8 cellular contexts compared by ENCODE assay signal in the genomic region with DNA sequence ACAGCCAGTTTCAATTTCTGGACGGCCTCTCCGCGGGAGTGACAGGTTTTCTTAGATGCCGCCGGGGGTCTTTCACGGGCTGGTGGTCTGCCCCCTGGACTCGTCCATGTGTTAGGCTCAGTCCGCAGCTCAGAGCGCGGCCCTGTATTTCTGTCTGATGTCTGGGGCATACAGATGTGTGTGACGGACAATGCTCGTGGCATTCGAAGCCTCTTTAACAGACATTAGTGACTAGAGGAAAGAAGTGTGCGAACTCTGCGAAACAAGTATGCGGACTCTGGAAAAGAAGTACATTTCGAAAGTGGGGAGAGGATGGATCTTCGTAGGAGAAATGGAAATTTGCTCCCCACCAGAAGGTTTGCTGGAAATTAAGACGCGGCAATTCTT. TPM values are rescaled to one million over a fixed set of nuclear protein-coding genes. Genes with fewer than 3 reads are reported as not detected.
DNase-seq lines count a peak whose midpoint lies in the region; ATAC-seq, FAIRE-seq and TF ChIP-seq lines count a peak whose summit lies in the region.

No MANE protein-coding gene starts in this region.

- TF ChIP-seq CTCF in GM06990 (IDR thresholded peaks at IDR 0.05; ENCODE audit: insufficient read depth, low read length, poor library complexity, severe bottlenecking) = no peak
- no peak for TF ChIP-seq CTCF in coronary artery (IDR thresholded peaks at IDR 0.05)
- no peak for TF ChIP-seq CTCF in mesothelial cell of epicardium (IDR thresholded peaks at IDR 0.05; ENCODE audit: unreplicated experiment)

- H3K36me3 ChIP-seq in GM06990 (ENCODE audit: control insufficient read depth, insufficient read depth, low read length) = no peaks in the 10 kb centered on the region

- H3K36me3 Mint-ChIP-seq in mesothelial cell of epicardium = no peaks in the 10 kb centered on the region

- no peaks in the 10 kb centered on the region for H3K27me3 ChIP-seq in GM06990 (replicated peaks; ENCODE audit: control insufficient read depth, insufficient read depth, low read length)

- peak overlapping the region; percentile 72 to 99 for H3K27ac ChIP-seq in coronary artery

- peak; percentile 37 for FAIRE-seq in urothelium cell line (lab: Jason Lieb, UNC)

- H3K4me3 ChIP-seq in GM06990 (replicated peaks; ENCODE audit: low read depth, low read length) (peak overlapping the region; percentile 83), coronary artery (peak overlapping the region; percentile 94)

- H3K27me3 Mint-ChIP-seq in mesothelial cell of epicardium (ENCODE audit: low read depth) = peaks cover 11% of the 10 kb centered on the region

- H3K4me3 Mint-ChIP-seq in mesothelial cell of epicardium = peak overlapping the region; percentile 94

- no peak for DNase-seq in GM06990 (ENCODE audit: extremely low read depth, insufficient read length)
- peak; percentile 65 for DNase-seq in NCI-H526 treated with DMSO at 0.1 percent for 48 hours (lab: John Stamatoyannopoulos, UW)
- DNase-seq in coronary artery (ENCODE audit: low spot score) = no peak
- no peak for DNase-seq in mesothelial cell of epicardium (ENCODE audit: low spot score in 2 of 2, unreplicated experiment in 2 of 2)
- peak; percentile 41 for DNase-seq in urothelium cell line (ENCODE audit: low spot score)
- DNase-seq in RKO (ENCODE audit: low spot score) = no peak

- no peaks in the 10 kb centered on the region for H3K9me3 Mint-ChIP-seq in mesothelial cell of epicardium

- ATAC-seq in HG03025 (IDR thresholded peaks at IDR 0.05; ENCODE audit: low FRiP score, unreplicated experiment) (no peak), GM18511 (IDR thresholded peaks at IDR 0.05; ENCODE audit: unreplicated experiment) (no peak)

- peak overlapping the region; percentile 96 for H3K27ac Mint-ChIP-seq in mesothelial cell of epicardium

- H3K4me1 Mint-ChIP-seq in mesothelial cell of epicardium = peaks cover 14% of the 10 kb centered on the region

RNA-seq across cellular contexts. Expression of gene DCUN1D4, which starts 0.8 kb away (rescaled TPM):
- 44.8 to 50.8 TPM (median 49.3 TPM) in 3 replicates for total RNA-seq in mesothelial cell of epicardium

Comparison
In these comparisons a context has a peak if more than half of its experiments do, and no peak if none do; other contexts are left out.
1. DNase-seq: peak in NCI-H526 treated with DMSO at 0.1 percent for 48 hours (single experiment) and urothelium cell line (single experiment); none in GM06990 (single experiment), coronary artery (single experiment), mesothelial cell of epicardium (0 of 2) and RKO (single experiment).